9 cellular contexts compared by ENCODE assay signal in genomic region chr2:127407661-127408003, GRCh38. TPM values are rescaled to one million over a fixed set of nuclear protein-coding genes. Genes with fewer than 3 reads are reported as not detected.
DNase-seq lines count a peak whose midpoint lies in the region; ATAC-seq and TF ChIP-seq lines count a peak whose summit lies in the region.
"Had no signal": no experiment of that assay in that cellular context is flagged by ENCODE, and none has a peak within 500 bp of the region (broad histone marks: within the 10 kb centered on the region; RNA-seq: fewer than 3 reads in every experiment).

No MANE protein-coding gene starts in this region.

- no peaks in the 10 kb centered on the region for H3K36me3 Mint-ChIP-seq in MCF 10A (ENCODE audit: insufficient read depth, unreplicated experiment)

- no peak for TF ChIP-seq CTCF in MCF 10A (IDR thresholded peaks at IDR 0.05; ENCODE audit: unreplicated experiment)

- DNase-seq in MCF 10A (ENCODE audit: unreplicated experiment), result no peak
- DNase-seq in activated CD4-positive, CD25-positive, alpha-beta regulatory T cell treated with anti-CD3 and anti-CD28 coated beads, Interleukin-2, amount 50 U/mL, for 72 hours, result no peak
- DNase-seq in UCSD-AML1 (lab: John Stamatoyannopoulos, UW; ENCODE audit: unreplicated experiment), result no peak
- DNase-seq in superior temporal gyrus (ENCODE audit: extremely low spot score), result no peak

- H3K27me3 Mint-ChIP-seq in MCF 10A (ENCODE audit: insufficient read depth, unreplicated experiment), result no peaks in the 10 kb centered on the region

- H3K9me3 ChIP-seq in mucosa of stomach (ENCODE audit: control insufficient read depth, low read length), result no peaks in the 10 kb centered on the region

- peaks cover 30% of the 10 kb centered on the region for H3K4me1 Mint-ChIP-seq in MCF 10A (ENCODE audit: insufficient read depth, unreplicated experiment)

- no peaks in the 10 kb centered on the region for H3K36me3 ChIP-seq in mucosa of stomach (ENCODE audit: control insufficient read depth, insufficient read depth, low read length)

- BruUV-seq in MCF 10A (replicated peaks; lab: Mats Ljungman, UMichigan), result no TSS peak

- H3K27me3 ChIP-seq in mucosa of stomach (ENCODE audit: control insufficient read depth, insufficient read depth, low read length), result no peaks in the 10 kb centered on the region

- H3K27ac Mint-ChIP-seq in MCF 10A (ENCODE audit: low read depth, unreplicated experiment), result no peak overlapping the region

- H3K4me1 ChIP-seq in mucosa of stomach (ENCODE audit: control insufficient read depth, insufficient read depth, low read length), result peaks cover 17% of the 10 kb centered on the region

- peak overlapping the region; percentile 40 for H3K9ac ChIP-seq in mucosa of stomach (ENCODE audit: low read length)

- peak overlapping the region; percentile 31 for H3K4me3 Mint-ChIP-seq in MCF 10A (ENCODE audit: unreplicated experiment)

- CTCF ChIA-PET in MCF 10A (lab: Yijun Ruan, JAX), result no interaction called here

- POLR2A ChIA-PET in MCF 10A (lab: Yijun Ruan, JAX), result interaction anchor here (0.6 to 2.7 kb wide), 5 partner anchors 19 to 361 kb away, joined by 3 to 13 read pairs (median 3); partner anchors contain the start of genes MAP3K2 and SFT2D3

- peak; percentile 25 for ATAC-seq in GM18867 (IDR thresholded peaks at IDR 0.05; ENCODE audit: unreplicated experiment)
- ATAC-seq in HG03280 (IDR thresholded peaks at IDR 0.05; ENCODE audit: unreplicated experiment), result peak; percentile 23
- no peak for ATAC-seq in GM21381 (IDR thresholded peaks at IDR 0.05; ENCODE audit: unreplicated experiment)

- no peak overlapping the region for H3K4me3 ChIP-seq in mucosa of stomach (ENCODE audit: low read length)

- H3K9me3 Mint-ChIP-seq in MCF 10A (ENCODE audit: unreplicated experiment), result no peaks in the 10 kb centered on the region

- intact Hi-C loops in MCF 10A (cut with micrococcal nuclease), result no loop called here

RNA-seq across cellular contexts. Expression of gene PROC, which starts 10.6 kb away (rescaled TPM):
- total RNA-seq in MCF 10A (2022), result not detected in 2 replicates
- total RNA-seq: LHCN-M2 had no signal

RNA-seq across cellular contexts. Expression of gene MAP3K2, which starts 19.9 kb away (rescaled TPM):
- total RNA-seq in MCF 10A (2022), result 62.9 and 65.6 TPM in 2 replicates
